Comparison of ENCODE assay signal across 8 cellular contexts in genomic region chr3:58305882-58306661, GRCh38. TPM values are rescaled to one million over a fixed set of nuclear protein-coding genes. Genes with fewer than 3 reads are reported as not detected.
DNase-seq lines count a peak whose midpoint lies in the region; ATAC-seq, FAIRE-seq and TF ChIP-seq lines count a peak whose summit lies in the region.

HTD2 (plus strand) TSS chr3:58306520; CDS start chr3:58317614, 11,094 bp downstream.
RPP14 (plus strand) TSS chr3:58306245; CDS start chr3:58310330, 4,085 bp downstream.

- intact Hi-C loops in Calu3 (cut with micrococcal nuclease; ENCODE audit: unreplicated experiment): no loop called here

- peaks cover 18% of the 10 kb centered on the region for H3K27me3 Mint-ChIP-seq in Calu3 (ENCODE audit: unreplicated experiment)
- peaks cover 15 to 19% of the 10 kb centered on the region in 2 donors for H3K27me3 Mint-ChIP-seq in effector memory CD8-positive, alpha-beta T cell
- peaks cover 3% of the 10 kb centered on the region for H3K27me3 Mint-ChIP-seq in memory B cell

- H3K27ac Mint-ChIP-seq in Calu3 (ENCODE audit: unreplicated experiment) (peak within 1 kb of the TSS; percentile 94), memory B cell (peak within 1 kb of the TSS; percentile 98)
- H3K27ac Mint-ChIP-seq in effector memory CD8-positive, alpha-beta T cell: peak within 1 kb of the TSS; percentile 99 to 100

- H3K4me1 Mint-ChIP-seq in Calu3 (ENCODE audit: low read depth, unreplicated experiment) (no peaks in the 10 kb centered on the region), memory B cell (peaks cover 12% of the 10 kb centered on the region)
- H3K4me1 Mint-ChIP-seq in effector memory CD8-positive, alpha-beta T cell (ENCODE audit: low read depth in 2 of 2): peaks cover 18 to 27% of the 10 kb centered on the region in 2 donors

- peak within 1 kb of the TSS; percentile 99 for H3K4me3 Mint-ChIP-seq in Calu3 (ENCODE audit: low read depth, unreplicated experiment)
- H3K4me3 Mint-ChIP-seq in effector memory CD8-positive, alpha-beta T cell: peak within 1 kb of the TSS; percentile 99
- H3K4me3 Mint-ChIP-seq in memory B cell: peak within 1 kb of the TSS; percentile 92

- H3K36me3 Mint-ChIP-seq in Calu3 (ENCODE audit: insufficient read depth, unreplicated experiment) (peaks cover 34% of the 10 kb centered on the region), memory B cell (peaks cover 11% of the 10 kb centered on the region)
- peaks cover 44% of the 10 kb centered on the region for H3K36me3 Mint-ChIP-seq in effector memory CD8-positive, alpha-beta T cell (ENCODE audit: insufficient read depth)

- BruUV-seq in Calu3 (replicated peaks; lab: Mats Ljungman, UMichigan): TSS peak; percentile 36

- ATAC-seq in GM21367 (IDR thresholded peaks at IDR 0.05; ENCODE audit: unreplicated experiment): peak; percentile 85
- peak; percentile 87 for ATAC-seq in effector memory CD8-positive, alpha-beta T cell (replicated peaks)
- ATAC-seq in memory B cell (ENCODE audit: low read depth): peak; percentile 87

- FAIRE-seq in HTR-8/SVneo (lab: Jason Lieb, UNC): peak; percentile 85

- peak; percentile 77 for TF ChIP-seq CTCF in Calu3 (IDR thresholded peaks at IDR 0.05; ENCODE audit: unreplicated experiment)

- DNase-seq in Calu3 (peak; percentile 97), HTR-8/SVneo (ENCODE audit: insufficient read length, low spot score) (peak; percentile 97), NOMO-1 treated with DMSO at 0.1 percent for 48 hours (lab: John Stamatoyannopoulos, UW; ENCODE audit: unreplicated experiment) (peak; percentile 92), memory B cell (ENCODE audit: low spot score in 2 of 2) (peak; percentile 97 to 99)
- DNase-seq in activated CD8-positive, alpha-beta memory T cell treated with anti-CD3 and anti-CD28 coated beads for 48 hours (ENCODE audit: low read depth in 2 of 3, low spot score in 2 of 3): peak; percentile 96 to 99 (median 98)
- DNase-seq in effector memory CD8-positive, alpha-beta T cell: peak; percentile 99
- peak; percentile 95 for DNase-seq in stimulated activated CD8-positive, alpha-beta memory T cell treated with anti-CD3 and anti-CD28 coated beads, Interleukin-12 subunit alpha, Interleukin-12 subunit beta, amount 100 ng/mL, for 24 hours (ENCODE audit: extremely low read depth)

- CTCF ChIA-PET in Calu3 (lab: Charles Lee): interaction anchor here (0.7 to 1.8 kb wide), 14 partner anchors 11 to 335 kb away, joined by 3 to 21 read pairs (median 4); no protein-coding TSS in a partner anchor

- H3K9me3 Mint-ChIP-seq in Calu3 (ENCODE audit: low read depth, unreplicated experiment): no peaks in the 10 kb centered on the region
- H3K9me3 Mint-ChIP-seq in effector memory CD8-positive, alpha-beta T cell: no peaks in the 10 kb centered on the region
- H3K9me3 Mint-ChIP-seq in memory B cell: peaks cover 3% of the 10 kb centered on the region

RNA-seq across cellular contexts. Expression of gene HTD2, which starts in this region (rescaled TPM):
- total RNA-seq in Calu3 (2022): 7.5 and 8.5 TPM in 2 replicates

RNA-seq across cellular contexts. Expression of gene RPP14, which starts in this region (rescaled TPM):
- total RNA-seq in Calu3 (2022): 17.2 and 18.4 TPM in 2 replicates

Comparison
In these comparisons a context has a peak if more than half of its experiments do, and no peak if none do; other contexts are left out.
1. Peak in every context shown above with its lines: DNase-seq and ATAC-seq.